Comparison of ENCODE assay signal across 19 cellular contexts in the genomic region with DNA sequence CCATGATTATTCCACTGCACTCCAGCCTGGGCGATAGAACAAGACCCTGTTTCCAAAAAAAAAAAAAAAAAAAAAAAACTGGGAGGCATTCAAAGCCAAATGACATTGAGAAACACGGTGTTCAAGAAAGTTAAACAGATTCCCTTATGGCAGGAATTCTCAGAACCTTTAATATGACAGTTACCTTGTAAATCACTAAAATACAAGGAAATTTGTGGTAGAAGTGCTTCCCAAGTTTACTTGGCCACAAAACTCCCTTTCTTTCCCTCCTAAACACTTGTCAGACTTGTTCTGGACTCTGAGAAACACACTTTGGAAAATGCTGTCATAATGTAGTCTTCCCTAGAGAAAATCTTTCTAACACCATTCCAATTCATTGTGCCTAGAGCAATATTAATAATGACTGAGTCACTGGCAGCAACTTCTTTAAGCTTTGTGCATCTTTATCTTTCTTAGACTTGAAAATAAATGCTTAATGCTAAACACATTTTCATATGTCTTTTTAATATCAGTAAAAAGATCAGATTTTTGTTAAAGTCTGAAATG.
DNase-seq lines count a peak whose midpoint lies in the region; ATAC-seq and TF ChIP-seq lines count a peak whose summit lies in the region.
"Had no signal": no experiment of that assay in that cellular context is flagged by ENCODE, and none has a peak within 500 bp of the region (broad histone marks: within the 10 kb centered on the region; RNA-seq: fewer than 3 reads in every experiment).

No MANE protein-coding gene starts in this region.

- peak overlapping the region; percentile 2; the same call in 1 of the 2 replicates for H3K27ac ChIP-seq in PC-3 (ENCODE audit: low read length)
- H3K27ac ChIP-seq in left ventricle myocardium inferior (replicated peaks), result no peak overlapping the region
- H3K27ac ChIP-seq: KMS-11, stomach had no signal

- no peak for ATAC-seq in activated CD8-positive, alpha-beta T cell treated with anti-CD3 and anti-CD28 coated beads for 36 hours
- no peak for ATAC-seq in activated CD8-positive, alpha-beta T cell treated with anti-CD3 and anti-CD28 coated beads, Interleukin-2, amount 10 ng/mL, durations not matched to agents 7 days and 5 days
- ATAC-seq in PC-3, result peak; percentile 16; the same call in 1 of the 2 replicates
- no peak for ATAC-seq in effector memory CD8-positive, alpha-beta T cell (replicated peaks)
- ATAC-seq in sciatic nerve, result peak; percentile 35

- no peaks in the 10 kb centered on the region for H3F3A ChIP-seq in PC-3 (ENCODE audit: low read length, unreplicated experiment)

- H3K36me3 Mint-ChIP-seq in activated CD8-positive, alpha-beta T cell treated with anti-CD3 and anti-CD28 coated beads for 36 hours (ENCODE audit: low read depth), result peaks cover 16% of the 10 kb centered on the region
- H3K36me3 Mint-ChIP-seq in activated CD8-positive, alpha-beta T cell treated with anti-CD3 and anti-CD28 coated beads, Interleukin-2, amount 10 ng/mL, durations not matched to agents 7 days and 5 days (ENCODE audit: low read depth), result peaks cover 34% of the 10 kb centered on the region
- peaks cover 26% of the 10 kb centered on the region for H3K36me3 Mint-ChIP-seq in effector memory CD8-positive, alpha-beta T cell (ENCODE audit: insufficient read depth)

- H3K9me3 Mint-ChIP-seq in activated CD8-positive, alpha-beta T cell treated with anti-CD3 and anti-CD28 coated beads for 36 hours, result no peaks in the 10 kb centered on the region
- no peaks in the 10 kb centered on the region for H3K9me3 Mint-ChIP-seq in activated CD8-positive, alpha-beta T cell treated with anti-CD3 and anti-CD28 coated beads, Interleukin-2, amount 10 ng/mL, durations not matched to agents 7 days and 5 days (ENCODE audit: insufficient read depth)
- no peaks in the 10 kb centered on the region for H3K9me3 Mint-ChIP-seq in effector memory CD8-positive, alpha-beta T cell

- H3K9me2 ChIP-seq in PC-3 (replicated peaks; ENCODE audit: low read length), result no peaks in the 10 kb centered on the region

- no peaks in the 10 kb centered on the region for H3K27me3 ChIP-seq in PC-3 (ENCODE audit: low read length)
- no peaks in the 10 kb centered on the region for H3K27me3 ChIP-seq in left ventricle myocardium inferior (ENCODE audit: low read depth)
- H3K27me3 ChIP-seq: stomach had no signal

- H3K36me3 ChIP-seq in PC-3 (ENCODE audit: low read depth, low read length) (no peaks in the 10 kb centered on the region), left ventricle myocardium inferior (no peaks in the 10 kb centered on the region)
- H3K36me3 ChIP-seq: stomach had no signal

- no peaks in the 10 kb centered on the region for H4K20me1 ChIP-seq in PC-3 (ENCODE audit: low read length)

- peak overlapping the region; percentile 16 for H3K27ac Mint-ChIP-seq in activated CD8-positive, alpha-beta T cell treated with anti-CD3 and anti-CD28 coated beads for 36 hours
- no peak overlapping the region for H3K27ac Mint-ChIP-seq in activated CD8-positive, alpha-beta T cell treated with anti-CD3 and anti-CD28 coated beads, Interleukin-2, amount 10 ng/mL, durations not matched to agents 7 days and 5 days
- peak overlapping the region; percentile 39 to 86 for H3K27ac Mint-ChIP-seq in effector memory CD8-positive, alpha-beta T cell

- H3K4me1 ChIP-seq in PC-3 (ENCODE audit: insufficient read depth, low read length) (peaks cover 26% of the 10 kb centered on the region), left ventricle myocardium inferior (peaks cover 16% of the 10 kb centered on the region)

- H3K4me3 Mint-ChIP-seq in activated CD8-positive, alpha-beta T cell treated with anti-CD3 and anti-CD28 coated beads for 36 hours, result no peak overlapping the region
- no peak overlapping the region for H3K4me3 Mint-ChIP-seq in activated CD8-positive, alpha-beta T cell treated with anti-CD3 and anti-CD28 coated beads, Interleukin-2, amount 10 ng/mL, durations not matched to agents 7 days and 5 days
- no peak overlapping the region for H3K4me3 Mint-ChIP-seq in effector memory CD8-positive, alpha-beta T cell

- no peak for TF ChIP-seq CTCF in activated CD8-positive, alpha-beta T cell treated with anti-CD3 and anti-CD28 coated beads for 36 hours (IDR thresholded peaks at IDR 0.05)
- TF ChIP-seq CTCF in PC-3 (conservative IDR thresholded peaks at IDR 0.05; ENCODE audit: low read depth, low read length) (no peak), left ventricle myocardium inferior (IDR thresholded peaks at IDR 0.05; ENCODE audit: borderline replicate concordance) (no peak)

- H3K4me2 ChIP-seq in PC-3 (ENCODE audit: low read length), result no peak overlapping the region
- H3K4me2 ChIP-seq: KMS-11 had no signal

- no peaks in the 10 kb centered on the region for H3K9me3 ChIP-seq in PC-3 (ENCODE audit: low read length)
- no peaks in the 10 kb centered on the region for H3K9me3 ChIP-seq in left ventricle myocardium inferior (replicated peaks)
- H3K9me3 ChIP-seq: stomach had no signal

- DNase-seq in activated CD8-positive, alpha-beta T cell treated with anti-CD3 and anti-CD28 coated beads for 36 hours, result no peak
- DNase-seq in activated CD8-positive, alpha-beta T cell treated with anti-CD3 and anti-CD28 coated beads, Interleukin-2, amount 10 ng/mL, durations not matched to agents 7 days and 5 days, result no peak
- DNase-seq in PC-3 (peak; percentile 71), sciatic nerve (ENCODE audit: low spot score) (no peak), GM19240 (ENCODE audit: insufficient read length, low spot score) (no peak), NCI-H2081 (lab: John Stamatoyannopoulos, UW) (no peak), left ventricle myocardium inferior (no peak)
- no peak for DNase-seq in effector memory CD8-positive, alpha-beta T cell
- DNase-seq: activated T-cell treated with anti-CD3 and anti-CD28 coated beads, Interleukin-2, amount 50 U/mL, for 48 hours; COR-L47; mesenchymal stem cell; NCI-H1436; NCI-H226; retina; SHP77 treated with DMSO at 0.1 percent for 48 hours; stimulated activated CD4-positive, alpha-beta T cell treated with anti-CD3 and anti-CD28 coated beads, Interleukin-15, amount 100 ng/mL, for 24 hours; stomach; T-helper 9 cell had no signal

- H3K4me1 Mint-ChIP-seq in activated CD8-positive, alpha-beta T cell treated with anti-CD3 and anti-CD28 coated beads for 36 hours (ENCODE audit: low read depth), result peaks cover 61% of the 10 kb centered on the region
- peaks cover 38% of the 10 kb centered on the region for H3K4me1 Mint-ChIP-seq in activated CD8-positive, alpha-beta T cell treated with anti-CD3 and anti-CD28 coated beads, Interleukin-2, amount 10 ng/mL, durations not matched to agents 7 days and 5 days (ENCODE audit: low read depth)
- peaks cover 55 to 58% of the 10 kb centered on the region in 2 donors for H3K4me1 Mint-ChIP-seq in effector memory CD8-positive, alpha-beta T cell (ENCODE audit: low read depth in 2 of 2)

- H3K9ac ChIP-seq in PC-3 (ENCODE audit: low read length), result no peak overlapping the region
- H3K9ac ChIP-seq: KMS-11 had no signal

- BruUV-seq in PC-3 (replicated peaks; lab: Mats Ljungman, UMichigan), result no TSS peak

- no peaks in the 10 kb centered on the region for H3K27me3 Mint-ChIP-seq in activated CD8-positive, alpha-beta T cell treated with anti-CD3 and anti-CD28 coated beads for 36 hours
- H3K27me3 Mint-ChIP-seq in activated CD8-positive, alpha-beta T cell treated with anti-CD3 and anti-CD28 coated beads, Interleukin-2, amount 10 ng/mL, durations not matched to agents 7 days and 5 days (ENCODE audit: low read depth), result no peaks in the 10 kb centered on the region
- no peaks in the 10 kb centered on the region for H3K27me3 Mint-ChIP-seq in effector memory CD8-positive, alpha-beta T cell

- CTCF ChIA-PET in activated CD8-positive, alpha-beta T cell treated with anti-CD3 and anti-CD28 coated beads for 36 hours (lab: Charles Lee), result interaction anchor here (0.9 to 6.7 kb wide), 12 partner anchors 8 to 56 kb away, joined by 3 to 81 read pairs (median 6); no protein-coding TSS in a partner anchor
- CTCF ChIA-PET in activated CD8-positive, alpha-beta T cell treated with anti-CD3 and anti-CD28 coated beads, Interleukin-2, amount 10 ng/mL, durations not matched to agents 7 days and 5 days (lab: Charles Lee), result interaction anchor here (1.0 to 7.8 kb wide), 7 partner anchors 11 to 55 kb away, joined by 3 to 145 read pairs (median 18); no protein-coding TSS in a partner anchor
- CTCF ChIA-PET in PC-3 (lab: Charles Lee), result no interaction called here

- no peak overlapping the region for H2AFZ ChIP-seq in PC-3 (ENCODE audit: low read length)

- intact Hi-C loops in activated CD8-positive, alpha-beta T cell treated with anti-CD3 and anti-CD28 coated beads for 36 hours (cut with micrococcal nuclease), result no loop called here
- intact Hi-C loops in PC-3 (cut with micrococcal nuclease), result loop anchor here (5.0 to 10.0 kb wide), 3 partner anchors 98 to 245 kb away; a partner anchor contains a TSS
- intact Hi-C loops in sciatic nerve (cut with DNase I), result no loop called here
- intact Hi-C loops in left ventricle myocardium inferior (cut with micrococcal nuclease), result no loop called here

- H3K79me2 ChIP-seq in PC-3 (ENCODE audit: low read length), result no peaks in the 10 kb centered on the region

- POLR2A ChIA-PET in activated CD8-positive, alpha-beta T cell treated with anti-CD3 and anti-CD28 coated beads for 36 hours (lab: Charles Lee), result interaction anchor here (0.8 kb wide), 1 partner anchor 42 kb away, joined by 3 read pairs; no protein-coding TSS in a partner anchor
- POLR2A ChIA-PET in activated CD8-positive, alpha-beta T cell treated with anti-CD3 and anti-CD28 coated beads, Interleukin-2, amount 10 ng/mL, durations not matched to agents 7 days and 5 days (lab: Charles Lee), result no interaction called here
- POLR2A ChIA-PET in PC-3 (lab: Charles Lee; ENCODE audit: unreplicated experiment), result no interaction called here

- H3K4me3 ChIP-seq in PC-3 (ENCODE audit: low read length) (no peak overlapping the region), left ventricle myocardium inferior (no peak overlapping the region)
- H3K4me3 ChIP-seq: stomach had no signal

Comparison
In these comparisons a context has a peak if more than half of its experiments do, and no peak if none do; other contexts are left out.
1. ATAC-seq: peak in PC-3 (single experiment) and sciatic nerve (single experiment); none in activated CD8-positive, alpha-beta T cell treated with anti-CD3 and anti-CD28 coated beads for 36 hours (single experiment), activated CD8-positive, alpha-beta T cell treated with anti-CD3 and anti-CD28 coated beads, Interleukin-2, amount 10 ng/mL, durations not matched to agents 7 days and 5 days (single experiment) and effector memory CD8-positive, alpha-beta T cell (single experiment).